18 cellular contexts compared by ENCODE assay signal in genomic region chr17:64243340-64243739, GRCh38. TPM values are rescaled to one million over a fixed set of nuclear protein-coding genes. Genes with fewer than 3 reads are reported as not detected.
DNase-seq lines count a peak whose midpoint lies in the region; ATAC-seq and TF ChIP-seq lines count a peak whose summit lies in the region.
"Had no signal": no experiment of that assay in that cellular context is flagged by ENCODE, and none has a peak within 500 bp of the region (broad histone marks: within the 10 kb centered on the region; RNA-seq: fewer than 3 reads in every experiment).

No MANE protein-coding gene starts in this region.

- H3K27me3 Mint-ChIP-seq in osteocyte (ENCODE audit: unreplicated experiment): no peaks in the 10 kb centered on the region
- H3K27me3 Mint-ChIP-seq: CD4-positive, CD25-positive, alpha-beta regulatory T cell had no signal

- TF ChIP-seq CTCF in cardiac muscle cell (IDR thresholded peaks at IDR 0.05; ENCODE audit: low read depth, low read length) (no peak), osteocyte (IDR thresholded peaks at IDR 0.05) (no peak)

- H3K27ac Mint-ChIP-seq in osteocyte (ENCODE audit: unreplicated experiment): peak overlapping the region; percentile 89
- H3K27ac Mint-ChIP-seq: CD4-positive, CD25-positive, alpha-beta regulatory T cell; H9 had no signal

- DNase-seq in cardiac muscle cell (ENCODE audit: low read depth in 1 of 2, low spot score in 1 of 2) (peak in 1 of 2 donors; percentile 19), left ventricle myocardium superior (no peak), islet precursor cell (peak; percentile 60), osteocyte (ENCODE audit: extremely low spot score, unreplicated experiment) (no peak), NCI-H446 treated with DMSO at 0.1 percent for 48 hours (lab: John Stamatoyannopoulos, UW) (no peak), cortex of kidney (lab: John Stamatoyannopoulos, UW) (no peak)
- DNase-seq: BE2C; C1 segment of cervical spinal cord; CD4-positive, CD25-positive, alpha-beta regulatory T cell; CD8-positive, alpha-beta memory T cell; COR-L47; DMS 273 treated with DMSO at 0.1 percent for 48 hours; DMS53; DND-41; H9 had no signal

- H3K4me3 ChIP-seq in cardiac muscle cell: no peak overlapping the region
- H3K4me3 ChIP-seq: GM12878 had no signal

- H3K4me3 Mint-ChIP-seq in osteocyte (ENCODE audit: unreplicated experiment): no peak overlapping the region
- H3K4me3 Mint-ChIP-seq: CD4-positive, CD25-positive, alpha-beta regulatory T cell; CD8-positive, alpha-beta memory T cell; H9 had no signal

- no peaks in the 10 kb centered on the region for H3K27me3 ChIP-seq in cardiac muscle cell
- H3K27me3 ChIP-seq: BE2C had no signal

- ATAC-seq in left ventricle myocardium superior: no peak
- ATAC-seq in HG03442 (IDR thresholded peaks at IDR 0.05; ENCODE audit: unreplicated experiment): no peak
- ATAC-seq: GM12878, HepG2 had no signal

- intact Hi-C loops in left ventricle myocardium superior (cut with micrococcal nuclease): no loop called here

- peaks cover 3% of the 10 kb centered on the region for H3K36me3 Mint-ChIP-seq in osteocyte (ENCODE audit: unreplicated experiment)
- H3K36me3 Mint-ChIP-seq: CD4-positive, CD25-positive, alpha-beta regulatory T cell had no signal

- H3K4me1 Mint-ChIP-seq in osteocyte (ENCODE audit: unreplicated experiment): peaks cover 95% of the 10 kb centered on the region

- no peaks in the 10 kb centered on the region for H3K9me3 Mint-ChIP-seq in osteocyte (ENCODE audit: unreplicated experiment)
- H3K9me3 Mint-ChIP-seq: CD4-positive, CD25-positive, alpha-beta regulatory T cell; CD8-positive, alpha-beta memory T cell; H9 had no signal

- H3K27ac ChIP-seq in cardiac muscle cell: peak overlapping the region; percentile 83

- peaks cover 45% of the 10 kb centered on the region for H3K4me1 ChIP-seq in cardiac muscle cell (ENCODE audit: low read depth)

- no peaks in the 10 kb centered on the region for H3K9me3 ChIP-seq in cardiac muscle cell (ENCODE audit: low read depth)
- H3K9me3 ChIP-seq: BE2C had no signal

- no peaks in the 10 kb centered on the region for H3K36me3 ChIP-seq in cardiac muscle cell
- H3K36me3 ChIP-seq: BE2C had no signal

RNA-seq across cellular contexts. Expression of gene TEX2, which starts 19.7 kb away (rescaled TPM):
- total RNA-seq in cardiac muscle cell: 17.5 and 23.5 TPM in 2 replicates
- 17.9 and 18.7 TPM in 2 replicates for polyA plus RNA-seq in cardiac muscle cell
- 55.4 TPM for total RNA-seq in left ventricle myocardium superior
- total RNA-seq in osteocyte: 72.0 and 73.5 TPM in 2 replicates
